Comparison of ENCODE assay signal across 10 cellular contexts in genomic region chr6:3294921-3295871, GRCh38. TPM values are rescaled to one million over a fixed set of nuclear protein-coding genes. Genes with fewer than 3 reads are reported as not detected.
DNase-seq lines count a peak whose midpoint lies in the region; ATAC-seq and TF ChIP-seq lines count a peak whose summit lies in the region.
"Had no signal": no experiment of that assay in that cellular context is flagged by ENCODE, and none has a peak within 500 bp of the region (broad histone marks: within the 10 kb centered on the region; RNA-seq: fewer than 3 reads in every experiment).

No MANE protein-coding gene starts in this region.

- H3K79me2 ChIP-seq in trophoblast cell (ENCODE audit: control insufficient read depth, insufficient read depth, low read length, poor library complexity), result no peaks in the 10 kb centered on the region

- H3K36me3 ChIP-seq in trophoblast cell (ENCODE audit: control insufficient read depth in 1 of 2, insufficient read depth in 2 of 2, low read length in 2 of 2), result peaks cover 42 to 46% of the 10 kb centered on the region in 2 experiments

- no peak overlapping the region for H3K23ac ChIP-seq in trophoblast cell (ENCODE audit: low read length)

- no peaks in the 10 kb centered on the region for H3K79me1 ChIP-seq in trophoblast cell (ENCODE audit: low read length)

- no peak overlapping the region for H3K4me2 ChIP-seq in trophoblast cell (ENCODE audit: low read length)

- no peak overlapping the region for H2BK5ac ChIP-seq in trophoblast cell (ENCODE audit: low read depth, low read length, poor library complexity)

- no peaks in the 10 kb centered on the region for H3K27me3 ChIP-seq in trophoblast cell (ENCODE audit: insufficient read depth, low read length)

- no peaks in the 10 kb centered on the region for H3K9me3 ChIP-seq in trophoblast cell (ENCODE audit: insufficient read depth, low read depth, low read length)

- intact Hi-C loops in Calu3 (cut with micrococcal nuclease; ENCODE audit: unreplicated experiment), result no loop called here

- no peak overlapping the region for H3K27ac ChIP-seq in trophoblast cell (ENCODE audit: low read depth, low read length)
- H3K27ac ChIP-seq: RWPE1 had no signal

- no peak overlapping the region for H4K12ac ChIP-seq in trophoblast cell (ENCODE audit: low read depth, low read length)

- no peak for ATAC-seq in GM18502 (IDR thresholded peaks at IDR 0.05; ENCODE audit: poor library complexity, unreplicated experiment)

- H3K27me3 Mint-ChIP-seq in Calu3 (ENCODE audit: unreplicated experiment) (peaks cover 31% of the 10 kb centered on the region), nephron progenitor cell (ENCODE audit: low read depth, poor library complexity) (peaks cover 4% of the 10 kb centered on the region)

- H3K4me3 ChIP-seq in trophoblast cell (ENCODE audit: low read depth, low read length), result no peak overlapping the region
- H3K4me3 ChIP-seq: lung had no signal

- H3K14ac ChIP-seq in trophoblast cell (ENCODE audit: low read length), result no peak overlapping the region

- H3K9me3 Mint-ChIP-seq in Calu3 (ENCODE audit: low read depth, unreplicated experiment) (no peaks in the 10 kb centered on the region), nephron progenitor cell (no peaks in the 10 kb centered on the region)

- H2BK120ac ChIP-seq in trophoblast cell (ENCODE audit: insufficient read depth, low read length, poor library complexity), result no peak overlapping the region

- H3K4ac ChIP-seq in trophoblast cell (ENCODE audit: low read depth, low read length), result no peak overlapping the region

- no peak overlapping the region for H3K18ac ChIP-seq in trophoblast cell (ENCODE audit: low read length)

- WGBS in trophoblast cell (ENCODE audit: extremely low coverage, insufficient coverage, insufficient read length), result no CpG with 5 or more reads among the region's 29 CpGs

- H2AFZ ChIP-seq in trophoblast cell (ENCODE audit: insufficient read depth, low read length, poor library complexity), result no peak overlapping the region

- H3K9ac ChIP-seq in trophoblast cell (ENCODE audit: low read length), result no peak overlapping the region

- H3K4me3 Mint-ChIP-seq in Calu3 (ENCODE audit: low read depth, unreplicated experiment), result no peak overlapping the region
- H3K4me3 Mint-ChIP-seq in nephron progenitor cell, result peak overlapping the region; percentile 26

- no peaks in the 10 kb centered on the region for H3K36me3 Mint-ChIP-seq in Calu3 (ENCODE audit: insufficient read depth, unreplicated experiment)
- H3K36me3 Mint-ChIP-seq in nephron progenitor cell (ENCODE audit: low read depth), result peaks cover 24% of the 10 kb centered on the region

- CTCF ChIA-PET in Calu3 (lab: Charles Lee), result no interaction called here

- no TSS peak for BruUV-seq in Calu3 (replicated peaks; lab: Mats Ljungman, UMichigan)

- no peak overlapping the region for H4K8ac ChIP-seq in trophoblast cell (ENCODE audit: low read depth, low read length)

- no peak for TF ChIP-seq CTCF in Calu3 (IDR thresholded peaks at IDR 0.05; ENCODE audit: unreplicated experiment)
- no peak for TF ChIP-seq CTCF in nephron progenitor cell (IDR thresholded peaks at IDR 0.05)

- DNase-seq in Calu3, result peak; percentile 6
- peak; percentile 66 for DNase-seq in NCI-H2029 treated with DMSO at 0.1 percent for 48 hours (lab: John Stamatoyannopoulos, UW)
- peak; percentile 62 for DNase-seq in cerebellar cortex (ENCODE audit: low spot score)
- no peak for DNase-seq in nephron progenitor cell
- no peak for DNase-seq in stimulated activated CD4-positive, alpha-beta T cell treated with anti-CD3 and anti-CD28 coated beads, Interleukin-2, amount 100 ng/mL, for 24 hours
- DNase-seq in GM19238 (ENCODE audit: insufficient read length, low spot score), result no peak
- no peak for DNase-seq in trophoblast cell

- no peaks in the 10 kb centered on the region for H3K4me1 Mint-ChIP-seq in Calu3 (ENCODE audit: low read depth, unreplicated experiment)
- peaks cover 48% of the 10 kb centered on the region for H3K4me1 Mint-ChIP-seq in nephron progenitor cell

- H3K27ac Mint-ChIP-seq in Calu3 (ENCODE audit: unreplicated experiment), result no peak overlapping the region
- H3K27ac Mint-ChIP-seq in nephron progenitor cell, result peak overlapping the region; percentile 30

- H2BK12ac ChIP-seq in trophoblast cell (ENCODE audit: low read length), result no peak overlapping the region

- no peak overlapping the region for H2AK5ac ChIP-seq in trophoblast cell (ENCODE audit: low read length)

- H3K4me1 ChIP-seq in trophoblast cell (ENCODE audit: control insufficient read depth in 1 of 2, insufficient read depth in 2 of 2, low read length in 2 of 2), result no peaks in the 10 kb centered on the region

- no peak overlapping the region for H4K91ac ChIP-seq in trophoblast cell (ENCODE audit: low read depth, low read length)

RNA-seq across cellular contexts. Expression of gene PSMG4, which starts 36.4 kb away (rescaled TPM):
- total RNA-seq in Calu3 (2022), result 17.6 and 17.8 TPM in 2 replicates
- polyA plus RNA-seq in trophoblast cell (2013), result 9.7 and 10.5 TPM in 2 replicates

Comparison
In these comparisons a context has a peak if more than half of its experiments do, and no peak if none do; other contexts are left out.
1. DNase-seq: peak in Calu3 (single experiment), NCI-H2029 treated with DMSO at 0.1 percent for 48 hours (single experiment) and cerebellar cortex (single experiment); none in nephron progenitor cell (single experiment), stimulated activated CD4-positive, alpha-beta T cell treated with anti-CD3 and anti-CD28 coated beads, Interleukin-2, amount 100 ng/mL, for 24 hours (0 of 2), GM19238 (single experiment) and trophoblast cell (0 of 2).